ENCODE assay signal across 1 cellular context in genomic region chr19:40358773-40359172, GRCh38.
A peak's percentile ranks its signal among the peaks of the same experiment; 100 is the strongest.
TF ChIP-seq lines count a peak whose summit lies in the region.

No MANE protein-coding gene starts in this region.

TF ChIP-seq in GM12878, 131 proteins besides CTCF, POLR2A, EP300 and RAD21 (continues in another document):
- TF ChIP-seq ZNF592 (IDR thresholded peaks at IDR 0.05) (no peak), YBX1 (IDR thresholded peaks at IDR 0.05) (no peak), CBX5 (IDR thresholded peaks at IDR 0.05; ENCODE audit: low read depth) (no peak), CBFB (IDR thresholded peaks at IDR 0.05; ENCODE audit: low read depth) (peak; percentile 76; the same call in 1 of the 2 replicates), MTA3 (IDR thresholded peaks at IDR 0.05; ENCODE audit: borderline replicate concordance, low read length) (peak; percentile 72; the same call in 1 of the 2 replicates), SPI1 (IDR thresholded peaks at IDR 0.05; ENCODE audit: borderline replicate concordance, insufficient read depth, low read depth, low read length) (peak; percentile 65; the same call in 1 of the 2 replicates), BCLAF1 (IDR thresholded peaks at IDR 0.05) (no peak), NR2C1 (IDR thresholded peaks at IDR 0.05) (no peak), DPF2 (IDR thresholded peaks at IDR 0.05) (peak; percentile 87), NFXL1 (IDR thresholded peaks at IDR 0.05; ENCODE audit: borderline replicate concordance) (no peak), IKZF2 (IDR thresholded peaks at IDR 0.05) (peak; percentile 94 to 95), TARDBP (IDR thresholded peaks at IDR 0.05; ENCODE audit: borderline replicate concordance) (no peak), ATF7 (IDR thresholded peaks at IDR 0.05; ENCODE audit: low read depth) (peak; percentile 92), WRNIP1 (IDR thresholded peaks at IDR 0.05; ENCODE audit: borderline replicate concordance, low read depth, low read length) (no peak), PKNOX1 (IDR thresholded peaks at IDR 0.05) (no peak), SKIL (IDR thresholded peaks at IDR 0.05; ENCODE audit: low read depth, poor library complexity, severe bottlenecking) (no peak), MYB (IDR thresholded peaks at IDR 0.05; ENCODE audit: borderline replicate concordance, low read depth, low read length) (no peak), ATF2 (IDR thresholded peaks at IDR 0.05; ENCODE audit: low read length) (peak; percentile 75; the same call in 1 of the 2 replicates), HSF1 (IDR thresholded peaks at IDR 0.05; ENCODE audit: low read depth, low read length) (no peak), REST (IDR thresholded peaks at IDR 0.05; ENCODE audit: low read depth, low read length) (no peak), FOXK2 (IDR thresholded peaks at IDR 0.05) (peak; percentile 79), EED (IDR thresholded peaks at IDR 0.05; ENCODE audit: low read depth) (peak; percentile 98), FOS (IDR thresholded peaks at IDR 0.05; ENCODE audit: borderline replicate concordance, extremely low read depth, insufficient read length) (no peak), TBL1XR1 (IDR thresholded peaks at IDR 0.05; ENCODE audit: low read depth, low read length) (peak; percentile 16; the same call in 1 of the 2 replicates), TCF12 (IDR thresholded peaks at IDR 0.05; ENCODE audit: low read depth, low read length) (0 out of 2 replicates have a peak, but pooled peaks have one; percentile 33), ZSCAN29 (IDR thresholded peaks at IDR 0.05) (no peak), SUPT20H (IDR thresholded peaks at IDR 0.05; ENCODE audit: borderline replicate concordance, control insufficient read depth, low read depth, low read length) (no peak), TCF7 (IDR thresholded peaks at IDR 0.05; ENCODE audit: borderline replicate concordance) (no peak), ZNF687 (IDR thresholded peaks at IDR 0.05) (no peak)
